In the genomic region with DNA sequence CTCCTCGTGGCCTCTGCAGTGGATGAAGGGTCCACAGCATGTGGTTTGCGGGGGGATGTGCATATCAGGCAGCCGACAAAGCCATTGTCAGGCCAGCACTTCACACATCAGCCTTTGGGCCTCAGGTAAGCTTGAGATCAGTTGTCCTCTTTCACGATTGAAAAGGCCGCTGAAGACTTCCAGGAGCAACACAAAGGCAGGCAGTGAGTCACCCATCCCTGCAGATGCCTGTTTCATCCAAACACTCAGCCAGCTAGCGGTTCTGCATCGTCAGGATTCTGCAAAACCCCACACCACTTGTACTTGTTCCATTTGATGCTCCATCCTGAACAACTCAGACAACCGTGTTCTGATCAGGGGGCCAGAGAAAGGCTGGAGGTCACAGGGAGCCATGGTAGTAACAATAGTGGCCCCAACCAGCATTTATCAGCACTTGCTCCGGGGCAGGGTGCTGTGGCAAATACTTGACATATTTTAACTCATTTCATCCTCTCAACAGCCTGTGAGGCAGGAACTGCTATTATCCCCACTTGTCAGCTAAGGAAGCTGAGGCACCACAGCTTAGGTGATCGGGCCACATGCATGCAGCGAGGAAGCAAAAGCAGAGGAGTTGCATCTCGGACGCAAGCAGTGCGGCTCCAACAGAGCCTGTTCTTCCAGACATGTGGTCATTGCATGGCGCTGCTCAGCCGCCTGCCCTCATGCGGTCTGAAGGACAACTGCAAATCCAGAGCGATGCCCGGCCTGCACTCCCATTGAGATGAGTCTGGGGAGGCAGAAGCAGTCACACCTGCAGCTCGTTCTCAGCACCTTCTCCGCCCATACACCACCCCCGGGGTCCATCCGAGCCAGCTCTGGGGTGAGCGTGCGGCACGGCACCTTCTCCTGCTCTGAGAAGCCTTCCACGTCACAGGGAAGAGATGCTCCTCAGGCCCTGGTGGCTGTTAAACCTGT, we compare ENCODE assay signal across 20 cellular contexts.
DNase-seq lines count a peak whose midpoint lies in the region; ATAC-seq lines count a peak whose summit lies in the region.
"Had no signal": no experiment of that assay in that cellular context is flagged by ENCODE, and none has a peak within 500 bp of the region (broad histone marks: within the 10 kb centered on the region; RNA-seq: fewer than 3 reads in every experiment).

No MANE protein-coding gene starts in this region.

- intact Hi-C loops in cardiac septum (cut with DNase I): no loop called here
- intact Hi-C loops in right cardiac atrium (cut with DNase I): no loop called here

- H3K36me3 ChIP-seq in mesenchymal stem cell (ENCODE audit: control insufficient read depth in 1 of 2, insufficient read depth in 2 of 2, low read depth in 1 of 2, low read length in 2 of 2): peaks cover 0 to 4% of the 10 kb centered on the region in 2 experiments
- H3K36me3 ChIP-seq: heart left ventricle, ovary, uterus had no signal

- DNase-seq in cardiac septum (ENCODE audit: low spot score) (peak; percentile 70), right cardiac atrium (no peak), SK-MEL-5 (ENCODE audit: low read depth, low spot score) (peak; percentile 62), mesenchymal stem cell (no peak), T-helper 9 cell (no peak)
- no peak for DNase-seq in activated T-cell treated with anti-CD3 and anti-CD28 coated beads, Interleukin-2, amount 50 U/mL, for 48 hours
- DNase-seq: activated CD4-positive, alpha-beta memory T cell treated with anti-CD3 and anti-CD28 coated beads, Interleukin-2, amount 10 ng/mL, durations not matched to agents 7 days and 5 days; activated gamma-delta T cell treated with Interleukin-2 at 50 U/mL for 16 hours; activated T-cell treated with anti-CD3 and anti-CD28 coated beads for 4 hours; HFFc6; Kasumi-1; natural killer cell; NCI-H1048; NCI-H524; ovary; T1000; uterus had no signal

- no peak overlapping the region for H3K18ac ChIP-seq in mesenchymal stem cell (ENCODE audit: low read depth in 1 of 2, low read length in 2 of 2)

- H4K91ac ChIP-seq in mesenchymal stem cell (ENCODE audit: low read length): peak overlapping the region; percentile 56

- H3K4me3 ChIP-seq in right cardiac atrium (ENCODE audit: low read length): no peak overlapping the region
- no peak overlapping the region for H3K4me3 ChIP-seq in mesenchymal stem cell (ENCODE audit: insufficient read depth in 1 of 2, low read depth in 1 of 2, low read length in 2 of 2)
- H3K4me3 ChIP-seq: heart left ventricle, ovary, uterus had no signal

- no peak overlapping the region for H2AFZ ChIP-seq in mesenchymal stem cell (ENCODE audit: low read depth, low read length)

- no peak overlapping the region for H4K8ac ChIP-seq in mesenchymal stem cell (ENCODE audit: low read length)

- H3K9me3 ChIP-seq in right cardiac atrium (ENCODE audit: control insufficient read depth, low read length): no peaks in the 10 kb centered on the region
- H3K9me3 ChIP-seq in mesenchymal stem cell (ENCODE audit: control insufficient read depth, low read length): no peaks in the 10 kb centered on the region
- H3K9me3 ChIP-seq: ovary, uterus had no signal

- ATAC-seq in right cardiac atrium: no peak
- no peak for ATAC-seq in GM19467 (IDR thresholded peaks at IDR 0.05; ENCODE audit: unreplicated experiment)
- no peak for ATAC-seq in HG02623 (IDR thresholded peaks at IDR 0.05; ENCODE audit: unreplicated experiment)
- ATAC-seq: heart left ventricle, natural killer cell had no signal

- H3K14ac ChIP-seq in mesenchymal stem cell (ENCODE audit: low read length in 2 of 2): no peak overlapping the region

- H2BK12ac ChIP-seq in mesenchymal stem cell (ENCODE audit: low read length in 2 of 2): no peak overlapping the region

- no peak overlapping the region for H3K4me2 ChIP-seq in mesenchymal stem cell (ENCODE audit: low read length, poor library complexity, severe bottlenecking)

- WGBS in right cardiac atrium: 80% methylated on average over 27 of the region's 27 CpGs
- 78% methylated on average over 27 of the region's 27 CpGs for WGBS in mesenchymal stem cell

- H3K23ac ChIP-seq in mesenchymal stem cell (ENCODE audit: low read length in 2 of 2): no peak overlapping the region

- H2BK15ac ChIP-seq in mesenchymal stem cell (ENCODE audit: low read depth, poor library complexity, severe bottlenecking): peak overlapping the region; percentile 63

- H3K9ac ChIP-seq in mesenchymal stem cell (ENCODE audit: low read length): no peak overlapping the region

- no peaks in the 10 kb centered on the region for H3K27me3 ChIP-seq in right cardiac atrium (ENCODE audit: control insufficient read depth, insufficient read depth)
- H3K27me3 ChIP-seq in mesenchymal stem cell (ENCODE audit: control insufficient read depth in 1 of 2, insufficient read depth in 1 of 2, low read length in 2 of 2): no peaks in the 10 kb centered on the region
- H3K27me3 ChIP-seq: ovary, uterus had no signal

- H2BK5ac ChIP-seq in mesenchymal stem cell (ENCODE audit: low read depth, low read length, poor library complexity, severe bottlenecking): no peak overlapping the region

- H3K27ac ChIP-seq in right cardiac atrium (ENCODE audit: low read length) (no peak overlapping the region), mesenchymal stem cell (ENCODE audit: low read length, poor library complexity, severe bottlenecking) (no peak overlapping the region)
- H3K27ac ChIP-seq: heart left ventricle, ovary, uterus had no signal

- H3K4ac ChIP-seq in mesenchymal stem cell (ENCODE audit: low read depth in 1 of 2, low read length in 2 of 2): no peak overlapping the region

- no peak overlapping the region for H2AK5ac ChIP-seq in mesenchymal stem cell (ENCODE audit: low read length, severe bottlenecking)

- no peaks in the 10 kb centered on the region for H3K79me1 ChIP-seq in mesenchymal stem cell (replicated peaks; ENCODE audit: low read length, poor library complexity, severe bottlenecking)

- H2BK120ac ChIP-seq in mesenchymal stem cell (ENCODE audit: low read depth, low read length): no peak overlapping the region

- in situ Hi-C loops in SK-MEL-5 (cut with HindIII; ENCODE audit: low pct_unique_long_range_greater_than_20kb, low sequenced_read_pairs): no loop called here

- H3K4me1 ChIP-seq in right cardiac atrium (ENCODE audit: control insufficient read depth, insufficient read depth, low read length): no peaks in the 10 kb centered on the region
- H3K4me1 ChIP-seq in mesenchymal stem cell (ENCODE audit: control insufficient read depth, insufficient read depth, low read depth, low read length): no peaks in the 10 kb centered on the region
- H3K4me1 ChIP-seq: heart left ventricle, uterus had no signal

Comparison
In these comparisons a context has a peak if more than half of its experiments do, and no peak if none do; other contexts are left out.
1. DNase-seq: peak in cardiac septum (single experiment) and SK-MEL-5 (single experiment); none in right cardiac atrium (0 of 3), mesenchymal stem cell (single experiment), T-helper 9 cell (single experiment) and activated T-cell treated with anti-CD3 and anti-CD28 coated beads, Interleukin-2, amount 50 U/mL, for 48 hours (0 of 2).